Comparison of ENCODE assay signal across 1 cellular context in the genomic region with DNA sequence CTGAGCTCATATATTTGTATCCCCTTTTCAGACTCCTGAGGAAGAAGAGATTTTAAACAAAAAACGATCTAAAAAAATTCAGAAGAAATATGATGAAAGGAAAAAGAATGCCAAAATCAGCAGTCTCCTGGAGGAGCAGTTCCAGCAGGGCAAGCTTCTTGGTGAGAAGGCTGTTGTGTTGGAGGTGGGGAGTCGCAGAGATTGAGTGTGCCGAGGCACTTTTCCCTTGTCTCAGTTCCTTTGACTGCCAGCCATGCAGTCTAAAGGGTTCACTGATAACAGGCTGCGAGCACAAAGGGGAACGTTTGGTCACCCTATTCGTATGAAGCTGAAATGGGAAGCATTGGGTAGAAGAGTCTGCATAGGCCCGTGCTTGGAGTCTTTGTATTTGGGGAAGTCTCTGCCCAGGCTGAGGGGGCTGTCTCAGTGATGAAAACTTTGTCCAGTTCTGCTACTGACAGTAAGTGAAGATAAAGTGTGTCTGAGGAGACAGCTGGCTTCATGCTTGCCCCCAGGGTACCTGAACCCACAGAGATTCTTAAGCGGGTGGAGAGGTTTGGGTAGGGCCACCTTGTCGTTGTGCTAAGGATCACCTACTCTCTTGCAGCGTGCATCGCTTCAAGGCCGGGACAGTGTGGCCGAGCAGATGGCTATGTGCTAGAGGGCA.
TF ChIP-seq lines count a peak whose summit lies in the region.

No MANE protein-coding gene starts in this region.

TF ChIP-seq in endothelial cell of umbilical vein, 7 proteins besides CTCF, POLR2A, EP300 and RAD21:
- no peak for TF ChIP-seq GATA2 (IDR thresholded peaks at IDR 0.05; ENCODE audit: insufficient read depth, insufficient read length, low read depth, low read length)
- TF ChIP-seq EZH2 (IDR thresholded peaks at IDR 0.05; ENCODE audit: borderline replicate concordance, low read depth, low read length, severe bottlenecking), result no peak
- no peak for TF ChIP-seq MYC (IDR thresholded peaks at IDR 0.05; ENCODE audit: low read depth, low read length)
- TF ChIP-seq, protein P1, sequence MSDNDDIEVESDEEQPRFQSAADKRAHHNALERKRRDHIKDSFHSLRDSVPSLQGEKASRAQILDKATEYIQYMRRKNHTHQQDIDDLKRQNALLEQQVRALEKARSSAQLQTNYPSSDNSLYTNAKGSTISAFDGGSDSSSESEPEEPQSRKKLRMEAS (IDR thresholded peaks at IDR 0.05; ENCODE audit: insufficient read depth, insufficient read length), result no peak
- no peak for TF ChIP-seq POLR2AphosphoS5 (IDR thresholded peaks at IDR 0.05; ENCODE audit: insufficient read depth, low read depth, low read length)
- TF ChIP-seq JUN (IDR thresholded peaks at IDR 0.05; ENCODE audit: borderline replicate concordance, insufficient read depth, insufficient read length, low read depth), result no peak
- TF ChIP-seq FOS (IDR thresholded peaks at IDR 0.05; ENCODE audit: borderline replicate concordance, insufficient read depth, low read length), result no peak
TF ChIP-seq in endothelial cell of umbilical vein: peak in this region for 0.
